1 cellular context compared by ENCODE assay signal in the genomic region with DNA sequence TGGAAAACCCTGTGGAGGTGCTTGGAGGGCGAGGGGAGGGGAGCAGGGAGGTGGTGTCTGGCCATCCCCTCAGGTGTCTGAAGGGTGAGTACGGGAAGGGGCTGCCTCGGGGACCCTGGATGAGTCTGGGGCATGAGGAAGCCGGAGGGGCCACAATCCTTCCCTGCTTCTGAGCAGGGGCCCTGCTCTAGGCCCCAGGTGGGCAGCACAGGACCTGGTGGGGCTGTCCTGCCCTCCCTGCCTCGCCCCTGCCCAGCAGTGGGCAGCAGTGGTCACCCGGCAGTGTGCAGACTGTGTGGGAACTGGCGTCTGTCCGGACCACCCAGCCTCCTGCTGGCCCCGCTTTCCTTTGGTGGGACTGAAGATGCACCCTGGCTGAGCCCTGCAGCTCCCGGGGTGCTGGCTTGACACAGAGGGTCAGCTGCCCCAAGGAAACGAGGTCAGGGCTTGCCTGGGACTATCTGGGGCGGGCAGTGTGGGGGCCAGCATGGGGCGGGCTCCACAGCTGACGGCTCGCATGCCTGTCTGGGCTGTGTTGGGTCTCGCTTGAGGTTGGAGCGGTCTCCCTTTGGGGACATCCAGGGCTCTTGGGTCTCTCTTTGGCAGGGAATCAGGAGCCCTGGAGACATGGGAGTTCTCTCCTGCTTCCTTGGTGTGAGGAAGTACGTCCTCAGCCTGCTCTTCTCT.
TF ChIP-seq lines count a peak whose summit lies in the region.

No MANE protein-coding gene starts in this region.

TF ChIP-seq in HepG2, 621 proteins besides CTCF, POLR2A, EP300 and RAD21:
- TF ChIP-seq HNRNPL (IDR thresholded peaks at IDR 0.05; ENCODE audit: low read depth, low read length) (0 out of 2 replicates have a peak, but pooled peaks have one; percentile 25), TRIM24 (CRISPR knock-in tag; IDR thresholded peaks at IDR 0.05) (no peak), ZSCAN25 (CRISPR knock-in tag; IDR thresholded peaks at IDR 0.05) (peak; percentile 83)
